Comparison of ENCODE assay signal across 9 cellular contexts in genomic region chr11:40328890-40329617, GRCh38.
DNase-seq lines count a peak whose midpoint lies in the region; ATAC-seq, FAIRE-seq and TF ChIP-seq lines count a peak whose summit lies in the region.
"Had no signal": no experiment of that assay in that cellular context is flagged by ENCODE, and none has a peak within 500 bp of the region (broad histone marks: within the 10 kb centered on the region; RNA-seq: fewer than 3 reads in every experiment).

No MANE protein-coding gene starts in this region.

- H3K9me2 ChIP-seq in MM.1S (replicated peaks; ENCODE audit: insufficient read depth, low read length): no peaks in the 10 kb centered on the region

- H3K9ac ChIP-seq in MM.1S (ENCODE audit: low read length): no peak overlapping the region
- no peak overlapping the region for H3K9ac ChIP-seq in endodermal cell (ENCODE audit: extremely low read depth, low read length, poor library complexity, severe bottlenecking)

- H3K4me2 ChIP-seq in MM.1S (ENCODE audit: low read depth, low read length): no peak overlapping the region

- FAIRE-seq in bronchial epithelial cell (lab: Jason Lieb, UNC): peak; percentile 99

- no peaks in the 10 kb centered on the region for H3K9me3 Mint-ChIP-seq in endodermal cell

- H3K9me3 ChIP-seq in MM.1S (replicated peaks; ENCODE audit: insufficient read depth, low read length): no peaks in the 10 kb centered on the region
- no peaks in the 10 kb centered on the region for H3K9me3 ChIP-seq in lung (ENCODE audit: control insufficient read depth in 2 of 2, insufficient read depth in 1 of 2, low read length in 1 of 2)
- H3K9me3 ChIP-seq in endodermal cell (ENCODE audit: control insufficient read depth, low read length): no peaks in the 10 kb centered on the region

- peak; percentile 96 for DNase-seq in AG08395 (ENCODE audit: low spot score)
- DNase-seq in MM.1S: no peak
- DNase-seq in bronchial epithelial cell (ENCODE audit: low read depth): peak; percentile 100
- DNase-seq in lung (ENCODE audit: low spot score): peak; percentile 83
- DNase-seq in NCI-H526 (lab: John Stamatoyannopoulos, UW): no peak
- no peak for DNase-seq in endodermal cell

- no peaks in the 10 kb centered on the region for H3K27me3 Mint-ChIP-seq in endodermal cell (ENCODE audit: insufficient read depth)
- H3K27me3 Mint-ChIP-seq: IgD-negative memory B cell had no signal

- H3K27ac ChIP-seq in MM.1S (ENCODE audit: low read length): no peak overlapping the region
- H3K27ac ChIP-seq in lung (ENCODE audit: low read depth in 1 of 2, low read length in 1 of 2): no peak overlapping the region
- no peak overlapping the region for H3K27ac ChIP-seq in endodermal cell (ENCODE audit: low read depth, low read length)

- H3K36me3 ChIP-seq in MM.1S (replicated peaks; ENCODE audit: insufficient read depth, low read length): no peaks in the 10 kb centered on the region
- H3K36me3 ChIP-seq in bronchial epithelial cell (ENCODE audit: control insufficient read depth, insufficient read depth, low read length): no peaks in the 10 kb centered on the region
- no peaks in the 10 kb centered on the region for H3K36me3 ChIP-seq in lung (ENCODE audit: control insufficient read depth in 2 of 2, insufficient read depth in 2 of 2, low read length in 2 of 2)
- no peaks in the 10 kb centered on the region for H3K36me3 ChIP-seq in endodermal cell (ENCODE audit: control insufficient read depth, insufficient read depth, low read length)

- H3K27me3 ChIP-seq in MM.1S (replicated peaks; ENCODE audit: insufficient read depth, low read length) (no peaks in the 10 kb centered on the region), bronchial epithelial cell (ENCODE audit: control insufficient read depth, insufficient read depth, low read length) (no peaks in the 10 kb centered on the region), lung (ENCODE audit: control insufficient read depth, insufficient read depth) (no peaks in the 10 kb centered on the region), endodermal cell (ENCODE audit: control insufficient read depth, insufficient read depth, low read length, poor library complexity, severe bottlenecking) (no peaks in the 10 kb centered on the region)

- H3K4me3 ChIP-seq in MM.1S (ENCODE audit: low read length) (no peak overlapping the region), bronchial epithelial cell (ENCODE audit: low read depth, low read length) (no peak overlapping the region), lung (no peak overlapping the region), endodermal cell (ENCODE audit: low read length) (no peak overlapping the region)

- TF ChIP-seq CTCF in MM.1S (IDR thresholded peaks at IDR 0.05; ENCODE audit: low read length) (no peak), bronchial epithelial cell (IDR thresholded peaks at IDR 0.05; ENCODE audit: insufficient read depth, low read length, severe bottlenecking) (no peak), lung (IDR thresholded peaks at IDR 0.05; ENCODE audit: control extremely low read depth, extremely low read depth) (no peak), endodermal cell (conservative IDR thresholded peaks at IDR 0.05) (no peak)

- no peaks in the 10 kb centered on the region for H4K20me1 ChIP-seq in MM.1S (ENCODE audit: insufficient read depth, low read length)

- no peak overlapping the region for H3K4me3 Mint-ChIP-seq in endodermal cell
- H3K4me3 Mint-ChIP-seq: IgD-negative memory B cell had no signal

- no peaks in the 10 kb centered on the region for H3K36me3 Mint-ChIP-seq in endodermal cell (ENCODE audit: low read depth)
- H3K36me3 Mint-ChIP-seq: IgD-negative memory B cell had no signal

- no peaks in the 10 kb centered on the region for H3F3A ChIP-seq in MM.1S (ENCODE audit: insufficient read depth, low read length)

- no peaks in the 10 kb centered on the region for H3K4me1 Mint-ChIP-seq in endodermal cell

- H3K4me1 ChIP-seq in MM.1S (ENCODE audit: low read length) (no peaks in the 10 kb centered on the region), lung (ENCODE audit: control insufficient read depth in 2 of 2, insufficient read depth in 2 of 2, low read length in 2 of 2) (no peaks in the 10 kb centered on the region), endodermal cell (ENCODE audit: control insufficient read depth, insufficient read depth, low read length) (no peaks in the 10 kb centered on the region)

- H3K79me2 ChIP-seq in MM.1S (ENCODE audit: low read length): no peaks in the 10 kb centered on the region

- 0 out of 2 replicates have a peak overlapping the region, but pooled peaks have one; percentile 42 for H2AFZ ChIP-seq in MM.1S (ENCODE audit: low read length)

- no peak overlapping the region for H3K27ac Mint-ChIP-seq in endodermal cell
- H3K27ac Mint-ChIP-seq: IgD-negative memory B cell had no signal

- ATAC-seq in lung (ENCODE audit: insufficient read depth, low FRiP score) (peak; percentile 86), GM18873 (IDR thresholded peaks at IDR 0.05; ENCODE audit: low FRiP score, unreplicated experiment) (no peak), HG02763 (IDR thresholded peaks at IDR 0.05; ENCODE audit: unreplicated experiment) (no peak)

- 7 to 15% methylated on average over 5 of the region's 5 CpGs for WGBS in lung, 2 donors
- 70 to 81% methylated on average over 3 to 5 of the region's 5 CpGs for WGBS in endodermal cell (ENCODE audit: insufficient coverage in 1 of 2, insufficient read length in 1 of 2), 2 experiments

Comparison
In these comparisons a context has a peak if more than half of its experiments do, and no peak if none do; other contexts are left out.
1. DNase-seq: peak in AG08395 (single experiment), bronchial epithelial cell (single experiment) and lung (single experiment); none in MM.1S (single experiment), NCI-H526 (0 of 2) and endodermal cell (single experiment).